In the genomic region with DNA sequence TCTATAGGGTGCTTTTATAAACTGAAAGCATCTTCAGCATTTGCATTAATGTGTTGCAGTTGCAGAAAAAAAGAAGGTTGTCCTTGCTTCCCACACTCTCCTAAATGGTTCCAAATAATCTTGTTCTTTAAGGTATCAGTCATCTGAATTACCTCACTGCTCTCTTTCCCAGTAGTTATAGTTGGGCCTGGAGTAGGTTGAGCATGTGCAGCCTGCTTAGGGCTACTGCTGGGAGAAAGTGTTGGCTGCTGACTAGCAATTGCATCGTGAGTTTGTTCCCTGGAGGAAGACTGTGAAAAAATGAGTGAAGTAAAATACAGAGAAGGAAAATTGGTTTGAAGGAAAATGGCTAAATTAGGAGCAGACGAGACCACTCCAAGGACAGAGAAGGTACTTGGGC, we compare ENCODE assay signal across 16 cellular contexts.
A peak's percentile ranks its signal among the peaks of the same experiment; 100 is the strongest.
DNase-seq lines count a peak whose midpoint lies in the region; ATAC-seq and TF ChIP-seq lines count a peak whose summit lies in the region.
"Had no signal": no experiment of that assay in that cellular context is flagged by ENCODE, and none has a peak within 500 bp of the region (broad histone marks: within the 10 kb centered on the region; RNA-seq: fewer than 3 reads in every experiment).

No MANE protein-coding gene starts in this region.

- TF ChIP-seq CTCF in MCF 10A (IDR thresholded peaks at IDR 0.05; ENCODE audit: unreplicated experiment) (no peak), breast epithelium (IDR thresholded peaks at IDR 0.05) (no peak), fibroblast of lung (conservative IDR thresholded peaks at IDR 0.05 in 1 of 2, IDR thresholded peaks at IDR 0.05 in 1 of 2; ENCODE audit: low read depth in 1 of 2, low read length in 2 of 2) (no peak), thoracic aorta (IDR thresholded peaks at IDR 0.05) (no peak)

- peak overlapping the region; percentile 79 for H3K27ac Mint-ChIP-seq in MCF 10A (ENCODE audit: low read depth, unreplicated experiment)

- no peaks in the 10 kb centered on the region for H3K36me3 Mint-ChIP-seq in MCF 10A (ENCODE audit: insufficient read depth, unreplicated experiment)

- ATAC-seq in thoracic aorta (ENCODE audit: insufficient number of reproducible peaks, low FRiP score, low read depth): peak; percentile 50
- no peak for ATAC-seq in GM18858 (IDR thresholded peaks at IDR 0.05; ENCODE audit: unreplicated experiment)
- ATAC-seq: lower lobe of right lung had no signal

- H3K27ac ChIP-seq in breast epithelium (no peak overlapping the region), SJSA1 (peak overlapping the region; percentile 39), fibroblast of lung (ENCODE audit: insufficient read depth, low read length) (peak overlapping the region; percentile 64), thoracic aorta (no peak overlapping the region)
- H3K27ac ChIP-seq: lower lobe of right lung, skin epidermis, stomach had no signal

- peaks cover 25% of the 10 kb centered on the region for H3K4me1 Mint-ChIP-seq in MCF 10A (ENCODE audit: insufficient read depth, unreplicated experiment)
- H3K4me1 Mint-ChIP-seq: central memory CD8-positive, alpha-beta T cell had no signal

- H3K9me3 Mint-ChIP-seq in MCF 10A (ENCODE audit: unreplicated experiment): no peaks in the 10 kb centered on the region

- H3K4me2 ChIP-seq in fibroblast of lung (ENCODE audit: extremely low read depth, insufficient read depth, low read length): peak overlapping the region; percentile 72

- BruUV-seq in MCF 10A (replicated peaks; lab: Mats Ljungman, UMichigan): no TSS peak

- no peaks in the 10 kb centered on the region for H3K36me3 ChIP-seq in breast epithelium
- no peaks in the 10 kb centered on the region for H3K36me3 ChIP-seq in SJSA1
- no peaks in the 10 kb centered on the region for H3K36me3 ChIP-seq in fibroblast of lung (ENCODE audit: control insufficient read depth, insufficient read depth, low read length)
- H3K36me3 ChIP-seq in thoracic aorta: no peaks in the 10 kb centered on the region
- H3K36me3 ChIP-seq: lower lobe of right lung, stomach had no signal

- peak overlapping the region; percentile 18 for H3K4me3 Mint-ChIP-seq in MCF 10A (ENCODE audit: unreplicated experiment)
- H3K4me3 Mint-ChIP-seq: central memory CD8-positive, alpha-beta T cell had no signal

- DNase-seq in MCF 10A (ENCODE audit: unreplicated experiment) (peak; percentile 56), breast epithelium (ENCODE audit: low spot score in 2 of 2) (no peak), SJSA1 (ENCODE audit: low read depth in 1 of 2, low spot score in 2 of 2) (no peak), fibroblast of lung (ENCODE audit: low read depth in 2 of 2) (peak; percentile 61 to 78), thoracic aorta (ENCODE audit: low spot score) (no peak), HUDEP-2 (lab: John Stamatoyannopoulos, UW; ENCODE audit: unreplicated experiment in 76 of 76) (no peak), medulla oblongata (ENCODE audit: extremely low spot score) (no peak)
- DNase-seq: 8988T; activated CD8-positive, alpha-beta memory T cell treated with anti-CD3 and anti-CD28 coated beads, Interleukin-2, amount 50 U/mL, for 4 hours; activated naive CD4-positive, alpha-beta T cell treated with anti-CD3 and anti-CD28 coated beads, Interleukin-2, amount 50 U/mL, for 16 hours; lower lobe of right lung; nucleus accumbens; stomach had no signal

- H3K9ac ChIP-seq in fibroblast of lung (ENCODE audit: insufficient read depth, low read length): no peak overlapping the region

- H4K20me1 ChIP-seq in fibroblast of lung (ENCODE audit: control insufficient read depth, extremely low read depth, insufficient read depth, low read length): no peaks in the 10 kb centered on the region

- no peaks in the 10 kb centered on the region for H3K9me3 ChIP-seq in breast epithelium
- H3K9me3 ChIP-seq in SJSA1 (replicated peaks): no peaks in the 10 kb centered on the region
- no peaks in the 10 kb centered on the region for H3K9me3 ChIP-seq in fibroblast of lung (ENCODE audit: control insufficient read depth, insufficient read depth, low read depth, low read length)
- no peaks in the 10 kb centered on the region for H3K9me3 ChIP-seq in thoracic aorta
- H3K9me3 ChIP-seq: lower lobe of right lung, stomach had no signal

- CTCF ChIA-PET in MCF 10A (lab: Yijun Ruan, JAX): interaction anchor here (0.5 to 0.9 kb wide), 2 partner anchors 10 to 64 kb away, joined by 4 to 5 read pairs; no protein-coding TSS in a partner anchor

- H3K27me3 Mint-ChIP-seq in MCF 10A (ENCODE audit: insufficient read depth, unreplicated experiment): no peaks in the 10 kb centered on the region
- H3K27me3 Mint-ChIP-seq: central memory CD8-positive, alpha-beta T cell had no signal

- no peak for TF ChIP-seq POLR2A in breast epithelium (IDR thresholded peaks at IDR 0.05)

- H3K4me3 ChIP-seq in breast epithelium (no peak overlapping the region), SJSA1 (no peak overlapping the region), fibroblast of lung (replicated peaks in 1 of 4; ENCODE audit: control extremely low read depth in 1 of 4, insufficient read depth in 1 of 4, low read depth in 3 of 4, low read length in 4 of 4) (peak overlapping the region in 1 of 4 experiments; percentile 5), thoracic aorta (no peak overlapping the region)
- H3K4me3 ChIP-seq: lower lobe of right lung, skin epidermis, stomach had no signal

- peaks cover 4% of the 10 kb centered on the region for H3K79me2 ChIP-seq in fibroblast of lung (ENCODE audit: control insufficient read depth, insufficient read depth, low read length)

- H2AFZ ChIP-seq in fibroblast of lung (ENCODE audit: low read length): peak overlapping the region; percentile 48

- POLR2A ChIA-PET in MCF 10A (lab: Yijun Ruan, JAX): no interaction called here

- no peaks in the 10 kb centered on the region for H3K4me1 ChIP-seq in breast epithelium
- H3K4me1 ChIP-seq in SJSA1 (replicated peaks): peaks cover 17% of the 10 kb centered on the region
- H3K4me1 ChIP-seq in fibroblast of lung (ENCODE audit: control insufficient read depth, extremely low read depth, insufficient read depth, low read length): peaks cover 6% of the 10 kb centered on the region
- H3K4me1 ChIP-seq in thoracic aorta (ENCODE audit: control insufficient read depth in 1 of 2, low read depth in 2 of 2): peaks cover 15 to 30% of the 10 kb centered on the region in 2 donors
- H3K4me1 ChIP-seq: lower lobe of right lung, stomach had no signal

- intact Hi-C loops in MCF 10A (cut with micrococcal nuclease): loop anchor here (5.0 kb wide), 1 partner anchor 79 kb away; no protein-coding TSS in a partner anchor
- intact Hi-C loops in breast epithelium (cut with DNase I; ENCODE audit: low total_unique reads): no loop called here

- H3K27me3 ChIP-seq in breast epithelium: no peaks in the 10 kb centered on the region
- H3K27me3 ChIP-seq in SJSA1 (replicated peaks): no peaks in the 10 kb centered on the region
- no peaks in the 10 kb centered on the region for H3K27me3 ChIP-seq in fibroblast of lung (ENCODE audit: control insufficient read depth, insufficient read depth, low read length)
- no peaks in the 10 kb centered on the region for H3K27me3 ChIP-seq in thoracic aorta (replicated peaks; ENCODE audit: insufficient read depth)
- H3K27me3 ChIP-seq: stomach had no signal

Comparison
In these comparisons a context has a peak if more than half of its experiments do, and no peak if none do; other contexts are left out.
1. DNase-seq: peak in MCF 10A (single experiment) and fibroblast of lung (2 of 2); none in breast epithelium (0 of 2), SJSA1 (0 of 2), thoracic aorta (single experiment), HUDEP-2 (0 of 76) and medulla oblongata (single experiment).
2. H3K27ac ChIP-seq: peak in SJSA1 (single experiment) and fibroblast of lung (single experiment); none in breast epithelium (0 of 2) and thoracic aorta (0 of 2).